ENCODE assay signal across 1 cellular context in the genomic region with DNA sequence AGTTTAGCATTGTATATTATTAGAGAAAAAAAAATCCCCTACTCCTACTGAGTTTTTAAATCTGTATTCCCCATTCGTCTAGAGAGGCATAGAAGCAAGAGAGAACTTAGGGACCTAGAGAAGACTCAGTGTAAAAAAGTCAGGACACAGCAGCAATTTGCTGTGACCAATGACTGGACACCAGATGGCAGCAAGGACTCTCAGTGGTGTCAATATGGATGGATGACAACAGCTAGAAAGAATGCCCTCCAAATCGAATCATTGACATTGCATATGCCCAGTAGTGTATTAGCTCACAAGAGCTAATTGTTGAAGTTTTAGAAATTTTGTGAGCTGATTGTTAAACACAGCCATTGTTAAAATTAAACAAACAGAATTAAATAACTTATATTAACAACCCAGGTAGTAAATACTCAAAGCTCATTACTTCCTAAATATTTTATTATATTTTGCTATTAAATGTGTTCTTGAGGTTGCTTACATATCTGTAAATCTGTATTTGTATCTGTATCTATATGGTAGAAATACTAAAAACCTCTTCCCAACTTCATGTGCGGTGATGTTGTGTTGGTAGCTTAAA.
TF ChIP-seq lines count a peak whose summit lies in the region.

No MANE protein-coding gene starts in this region.

TF ChIP-seq in GM23338, 12 proteins besides CTCF, POLR2A, EP300 and RAD21 (continued from another document):
- TF ChIP-seq, protein P1, sequence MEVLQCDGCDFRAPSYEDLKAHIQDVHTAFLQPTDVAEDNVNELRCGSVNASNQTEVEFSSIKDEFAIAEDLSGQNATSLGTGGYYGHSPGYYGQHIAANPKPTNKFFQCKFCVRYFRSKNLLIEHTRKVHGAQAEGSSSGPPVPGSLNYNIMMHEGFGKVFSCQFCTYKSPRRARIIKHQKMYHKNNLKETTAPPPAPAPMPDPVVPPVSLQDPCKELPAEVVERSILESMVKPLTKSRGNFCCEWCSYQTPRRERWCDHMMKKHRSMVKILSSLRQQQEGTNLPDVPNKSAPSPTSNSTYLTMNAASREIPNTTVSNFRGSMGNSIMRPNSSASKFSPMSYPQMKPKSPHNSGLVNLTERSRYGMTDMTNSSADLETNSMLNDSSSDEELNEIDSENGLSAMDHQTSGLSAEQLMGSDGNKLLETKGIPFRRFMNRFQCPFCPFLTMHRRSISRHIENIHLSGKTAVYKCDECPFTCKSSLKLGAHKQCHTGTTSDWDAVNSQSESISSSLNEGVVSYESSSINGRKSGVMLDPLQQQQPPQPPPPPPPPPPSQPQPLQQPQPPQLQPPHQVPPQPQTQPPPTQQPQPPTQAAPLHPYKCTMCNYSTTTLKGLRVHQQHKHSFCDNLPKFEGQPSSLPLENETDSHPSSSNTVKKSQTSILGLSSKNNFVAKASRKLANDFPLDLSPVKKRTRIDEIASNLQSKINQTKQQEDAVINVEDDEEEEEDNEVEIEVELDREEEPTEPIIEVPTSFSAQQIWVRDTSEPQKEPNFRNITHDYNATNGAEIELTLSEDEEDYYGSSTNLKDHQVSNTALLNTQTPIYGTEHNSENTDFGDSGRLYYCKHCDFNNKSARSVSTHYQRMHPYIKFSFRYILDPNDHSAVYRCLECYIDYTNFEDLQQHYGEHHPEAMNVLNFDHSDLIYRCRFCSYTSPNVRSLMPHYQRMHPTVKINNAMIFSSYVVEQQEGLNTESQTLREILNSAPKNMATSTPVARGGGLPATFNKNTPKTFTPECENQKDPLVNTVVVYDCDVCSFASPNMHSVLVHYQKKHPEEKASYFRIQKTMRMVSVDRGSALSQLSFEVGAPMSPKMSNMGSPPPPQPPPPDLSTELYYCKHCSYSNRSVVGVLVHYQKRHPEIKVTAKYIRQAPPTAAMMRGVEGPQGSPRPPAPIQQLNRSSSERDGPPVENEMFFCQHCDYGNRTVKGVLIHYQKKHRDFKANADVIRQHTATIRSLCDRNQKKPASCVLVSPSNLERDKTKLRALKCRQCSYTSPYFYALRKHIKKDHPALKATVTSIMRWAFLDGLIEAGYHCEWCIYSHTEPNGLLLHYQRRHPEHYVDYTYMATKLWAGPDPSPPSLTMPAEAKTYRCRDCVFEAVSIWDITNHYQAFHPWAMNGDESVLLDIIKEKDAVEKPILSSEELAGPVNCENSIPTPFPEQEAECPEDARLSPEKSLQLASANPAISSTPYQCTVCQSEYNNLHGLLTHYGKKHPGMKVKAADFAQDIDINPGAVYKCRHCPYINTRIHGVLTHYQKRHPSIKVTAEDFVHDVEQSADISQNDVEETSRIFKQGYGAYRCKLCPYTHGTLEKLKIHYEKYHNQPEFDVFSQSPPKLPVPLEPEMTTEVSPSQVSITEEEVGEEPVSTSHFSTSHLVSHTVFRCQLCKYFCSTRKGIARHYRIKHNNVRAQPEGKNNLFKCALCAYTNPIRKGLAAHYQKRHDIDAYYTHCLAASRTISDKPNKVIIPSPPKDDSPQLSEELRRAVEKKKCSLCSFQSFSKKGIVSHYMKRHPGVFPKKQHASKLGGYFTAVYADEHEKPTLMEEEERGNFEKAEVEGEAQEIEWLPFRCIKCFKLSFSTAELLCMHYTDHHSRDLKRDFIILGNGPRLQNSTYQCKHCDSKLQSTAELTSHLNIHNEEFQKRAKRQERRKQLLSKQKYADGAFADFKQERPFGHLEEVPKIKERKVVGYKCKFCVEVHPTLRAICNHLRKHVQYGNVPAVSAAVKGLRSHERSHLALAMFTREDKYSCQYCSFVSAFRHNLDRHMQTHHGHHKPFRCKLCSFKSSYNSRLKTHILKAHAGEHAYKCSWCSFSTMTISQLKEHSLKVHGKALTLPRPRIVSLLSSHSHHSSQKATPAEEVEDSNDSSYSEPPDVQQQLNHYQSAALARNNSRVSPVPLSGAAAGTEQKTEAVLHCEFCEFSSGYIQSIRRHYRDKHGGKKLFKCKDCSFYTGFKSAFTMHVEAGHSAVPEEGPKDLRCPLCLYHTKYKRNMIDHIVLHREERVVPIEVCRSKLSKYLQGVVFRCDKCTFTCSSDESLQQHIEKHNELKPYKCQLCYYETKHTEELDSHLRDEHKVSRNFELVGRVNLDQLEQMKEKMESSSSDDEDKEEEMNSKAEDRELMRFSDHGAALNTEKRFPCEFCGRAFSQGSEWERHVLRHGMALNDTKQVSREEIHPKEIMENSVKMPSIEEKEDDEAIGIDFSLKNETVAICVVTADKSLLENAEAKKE (CRISPR knock-in tag; IDR thresholded peaks at IDR 0.05) = no peak
- TF ChIP-seq, protein P2, sequence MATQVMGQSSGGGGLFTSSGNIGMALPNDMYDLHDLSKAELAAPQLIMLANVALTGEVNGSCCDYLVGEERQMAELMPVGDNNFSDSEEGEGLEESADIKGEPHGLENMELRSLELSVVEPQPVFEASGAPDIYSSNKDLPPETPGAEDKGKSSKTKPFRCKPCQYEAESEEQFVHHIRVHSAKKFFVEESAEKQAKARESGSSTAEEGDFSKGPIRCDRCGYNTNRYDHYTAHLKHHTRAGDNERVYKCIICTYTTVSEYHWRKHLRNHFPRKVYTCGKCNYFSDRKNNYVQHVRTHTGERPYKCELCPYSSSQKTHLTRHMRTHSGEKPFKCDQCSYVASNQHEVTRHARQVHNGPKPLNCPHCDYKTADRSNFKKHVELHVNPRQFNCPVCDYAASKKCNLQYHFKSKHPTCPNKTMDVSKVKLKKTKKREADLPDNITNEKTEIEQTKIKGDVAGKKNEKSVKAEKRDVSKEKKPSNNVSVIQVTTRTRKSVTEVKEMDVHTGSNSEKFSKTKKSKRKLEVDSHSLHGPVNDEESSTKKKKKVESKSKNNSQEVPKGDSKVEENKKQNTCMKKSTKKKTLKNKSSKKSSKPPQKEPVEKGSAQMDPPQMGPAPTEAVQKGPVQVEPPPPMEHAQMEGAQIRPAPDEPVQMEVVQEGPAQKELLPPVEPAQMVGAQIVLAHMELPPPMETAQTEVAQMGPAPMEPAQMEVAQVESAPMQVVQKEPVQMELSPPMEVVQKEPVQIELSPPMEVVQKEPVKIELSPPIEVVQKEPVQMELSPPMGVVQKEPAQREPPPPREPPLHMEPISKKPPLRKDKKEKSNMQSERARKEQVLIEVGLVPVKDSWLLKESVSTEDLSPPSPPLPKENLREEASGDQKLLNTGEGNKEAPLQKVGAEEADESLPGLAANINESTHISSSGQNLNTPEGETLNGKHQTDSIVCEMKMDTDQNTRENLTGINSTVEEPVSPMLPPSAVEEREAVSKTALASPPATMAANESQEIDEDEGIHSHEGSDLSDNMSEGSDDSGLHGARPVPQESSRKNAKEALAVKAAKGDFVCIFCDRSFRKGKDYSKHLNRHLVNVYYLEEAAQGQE (IDR thresholded peaks at IDR 0.05; ENCODE audit: unreplicated experiment) = no peak
- TF ChIP-seq, protein P3, sequence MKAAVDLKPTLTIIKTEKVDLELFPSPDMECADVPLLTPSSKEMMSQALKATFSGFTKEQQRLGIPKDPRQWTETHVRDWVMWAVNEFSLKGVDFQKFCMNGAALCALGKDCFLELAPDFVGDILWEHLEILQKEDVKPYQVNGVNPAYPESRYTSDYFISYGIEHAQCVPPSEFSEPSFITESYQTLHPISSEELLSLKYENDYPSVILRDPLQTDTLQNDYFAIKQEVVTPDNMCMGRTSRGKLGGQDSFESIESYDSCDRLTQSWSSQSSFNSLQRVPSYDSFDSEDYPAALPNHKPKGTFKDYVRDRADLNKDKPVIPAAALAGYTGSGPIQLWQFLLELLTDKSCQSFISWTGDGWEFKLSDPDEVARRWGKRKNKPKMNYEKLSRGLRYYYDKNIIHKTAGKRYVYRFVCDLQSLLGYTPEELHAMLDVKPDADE (IDR thresholded peaks at IDR 0.05) = no peak
- TF ChIP-seq NANOG (IDR thresholded peaks at IDR 0.05; ENCODE audit: borderline replicate concordance) = no peak
- TF ChIP-seq ZNF114 (CRISPR knock-in tag; IDR thresholded peaks at IDR 0.05) = no peak
- TF ChIP-seq POLR2AphosphoS5 (IDR thresholded peaks at IDR 0.05; ENCODE audit: low read depth) = no peak
- no peak for TF ChIP-seq EZH2phosphoT487 (IDR thresholded peaks at IDR 0.05; ENCODE audit: unreplicated experiment)
- no peak for TF ChIP-seq STAT1 (IDR thresholded peaks at IDR 0.05; ENCODE audit: unreplicated experiment)
- TF ChIP-seq EZH2 (IDR thresholded peaks at IDR 0.05; ENCODE audit: low read depth, unreplicated experiment) = no peak
